In genomic region chr1:151167116-151167515, GRCh38 we compare ENCODE assay signal across 11 cellular contexts. TPM values are rescaled to one million over a fixed set of nuclear protein-coding genes. Genes with fewer than 3 reads are reported as not detected.
DNase-seq lines count a peak whose midpoint lies in the region; TF ChIP-seq lines count a peak whose summit lies in the region.
"Had no signal": no experiment of that assay in that cellular context is flagged by ENCODE, and none has a peak within 500 bp of the region (broad histone marks: within the 10 kb centered on the region; RNA-seq: fewer than 3 reads in every experiment).

No MANE protein-coding gene starts in this region.

- TF ChIP-seq CTCF in A673 (conservative IDR thresholded peaks at IDR 0.05; ENCODE audit: low read depth, low read length) (no peak), HEK293 (tag by site-specific recombination; IDR thresholded peaks at IDR 0.05) (no peak)

- no peak overlapping the region for H3K23ac ChIP-seq in mesenchymal stem cell (ENCODE audit: low read length in 2 of 2)

- H3K4me3 ChIP-seq in A673 (ENCODE audit: low read depth, low read length, poor library complexity, severe bottlenecking): peak overlapping the region; percentile 73
- H3K4me3 ChIP-seq in HEK293 (ENCODE audit: low read depth, low read length): peak overlapping the region; percentile 82; the same call in 1 of the 2 replicates
- peak overlapping the region; percentile 97 for H3K4me3 ChIP-seq in adipocyte (ENCODE audit: low read length)
- peak overlapping the region in 1 of 2 experiments; percentile 84 for H3K4me3 ChIP-seq in mesenchymal stem cell (ENCODE audit: insufficient read depth in 1 of 2, low read depth in 1 of 2, low read length in 2 of 2)

- H2BK5ac ChIP-seq in mesenchymal stem cell (ENCODE audit: low read depth, low read length, poor library complexity, severe bottlenecking): no peak overlapping the region

- no peak overlapping the region for H2AFZ ChIP-seq in mesenchymal stem cell (ENCODE audit: low read depth, low read length)

- POLR2A ChIA-PET in A673 (lab: Charles Lee; ENCODE audit: low non-redundant PET) (no interaction called here), HEK293 (lab: Yijun Ruan, JAX) (interaction anchor here (1.0 to 3.3 kb wide), 4 partner anchors 7 to 114 kb away, joined by 3 to 23 read pairs (median 3); partner anchors contain the start of genes VPS72 and ZNF687)

- peak overlapping the region; percentile 97 for H3K9ac ChIP-seq in adipocyte (ENCODE audit: low read length)
- H3K9ac ChIP-seq in mesenchymal stem cell (ENCODE audit: low read length): peak overlapping the region; percentile 92

- H3K4me1 ChIP-seq in A673 (ENCODE audit: insufficient read depth, low read length, poor library complexity, severe bottlenecking) (peaks cover 13% of the 10 kb centered on the region), HEK293 (ENCODE audit: control insufficient read depth, insufficient read depth, low read length) (peaks cover 6% of the 10 kb centered on the region; the same call in 1 of the 2 replicates), adipocyte (ENCODE audit: control insufficient read depth, insufficient read depth, low read length) (peaks cover 20% of the 10 kb centered on the region), mesenchymal stem cell (ENCODE audit: control insufficient read depth, insufficient read depth, low read depth, low read length) (peaks cover 6% of the 10 kb centered on the region)

- H3K18ac ChIP-seq in mesenchymal stem cell (ENCODE audit: low read depth in 1 of 2, low read length in 2 of 2): no peak overlapping the region

- BruUV-seq in A673 (replicated peaks; lab: Mats Ljungman, UMichigan): no TSS peak

- H2BK120ac ChIP-seq in mesenchymal stem cell (ENCODE audit: low read depth, low read length): no peak overlapping the region

- no peak overlapping the region for H2BK12ac ChIP-seq in mesenchymal stem cell (ENCODE audit: low read length in 2 of 2)

- no peak overlapping the region for H3K14ac ChIP-seq in mesenchymal stem cell (ENCODE audit: low read length in 2 of 2)

- CTCF ChIA-PET in A673 (lab: Charles Lee): interaction anchor here (0.9 kb wide), 1 partner anchor 67 kb away, joined by 3 read pairs; no protein-coding TSS in a partner anchor
- CTCF ChIA-PET in HEK293 (lab: Yijun Ruan, JAX): interaction anchor here (0.9 to 1.8 kb wide), 2 partner anchors 9 to 95 kb away, joined by 3 to 5 read pairs; partner anchors contain the start of gene TMOD4

- no peak overlapping the region for H3K4ac ChIP-seq in mesenchymal stem cell (ENCODE audit: low read depth in 1 of 2, low read length in 2 of 2)

- H3K9me3 ChIP-seq in A673 (ENCODE audit: low read depth, low read length, poor library complexity, severe bottlenecking): no peaks in the 10 kb centered on the region
- H3K9me3 ChIP-seq in HEK293 (ENCODE audit: control insufficient read depth, insufficient read depth, low read depth, low read length): no peaks in the 10 kb centered on the region
- H3K9me3 ChIP-seq in adipocyte (ENCODE audit: control insufficient read depth, low read length): no peaks in the 10 kb centered on the region
- H3K9me3 ChIP-seq in mesenchymal stem cell (ENCODE audit: control insufficient read depth, low read length): no peaks in the 10 kb centered on the region
- H3K9me3 ChIP-seq: heart right ventricle had no signal

- no peak overlapping the region for H2BK15ac ChIP-seq in mesenchymal stem cell (ENCODE audit: low read depth, poor library complexity, severe bottlenecking)

- H2AK5ac ChIP-seq in mesenchymal stem cell (ENCODE audit: low read length, severe bottlenecking): no peak overlapping the region

- intact Hi-C loops in A673 (cut with micrococcal nuclease; ENCODE audit: unreplicated experiment): no loop called here

- H3K36me3 ChIP-seq in A673 (ENCODE audit: insufficient read depth, low read length, poor library complexity, severe bottlenecking): peaks cover 20% of the 10 kb centered on the region
- peaks cover 16 to 53% of the 10 kb centered on the region in 2 experiments for H3K36me3 ChIP-seq in HEK293 (ENCODE audit: control insufficient read depth in 2 of 2, insufficient read depth in 1 of 2, low read length in 2 of 2)
- H3K36me3 ChIP-seq in adipocyte (ENCODE audit: control insufficient read depth, insufficient read depth, low read length, severe bottlenecking): peaks cover 22% of the 10 kb centered on the region
- H3K36me3 ChIP-seq in mesenchymal stem cell (ENCODE audit: control insufficient read depth in 1 of 2, insufficient read depth in 2 of 2, low read depth in 1 of 2, low read length in 2 of 2): peaks cover 28 to 42% of the 10 kb centered on the region in 2 experiments

- 95% methylated on average over 6 of the region's 6 CpGs for WGBS in mesenchymal stem cell

- H3K79me1 ChIP-seq in mesenchymal stem cell (replicated peaks; ENCODE audit: low read length, poor library complexity, severe bottlenecking): peaks cover 11% of the 10 kb centered on the region

- H3K27ac ChIP-seq in A673 (ENCODE audit: low read depth, low read length, poor library complexity, severe bottlenecking) (no peak overlapping the region), HEK293 (ENCODE audit: extremely low read depth, low read depth, low read length) (no peak overlapping the region), mesenchymal stem cell (ENCODE audit: low read length, poor library complexity, severe bottlenecking) (no peak overlapping the region)

- peak overlapping the region; percentile 60 for H3K4me2 ChIP-seq in mesenchymal stem cell (ENCODE audit: low read length, poor library complexity, severe bottlenecking)

- DNase-seq in A673 (ENCODE audit: low spot score) (no peak), adipocyte (ENCODE audit: low read depth) (no peak), mesenchymal stem cell (no peak), GM19240 (ENCODE audit: insufficient read length, low spot score) (no peak), NCI-H146 (lab: John Stamatoyannopoulos, UW) (no peak), NCI-H1694 treated with DMSO at 0.1 percent for 48 hours (lab: John Stamatoyannopoulos, UW) (no peak)
- no peak for DNase-seq in activated effector memory CD4-positive, alpha-beta T cell treated with Interleukin-2 at 50 U/mL for 16 hours
- DNase-seq: heart right ventricle, NCI-H1930 had no signal

- no peaks in the 10 kb centered on the region for H3K27me3 ChIP-seq in A673 (replicated peaks; ENCODE audit: insufficient read depth, low read depth, low read length, poor library complexity)
- H3K27me3 ChIP-seq in adipocyte (replicated peaks; ENCODE audit: control insufficient read depth, insufficient read depth, low read length): no peaks in the 10 kb centered on the region
- no peaks in the 10 kb centered on the region for H3K27me3 ChIP-seq in mesenchymal stem cell (ENCODE audit: control insufficient read depth in 1 of 2, insufficient read depth in 1 of 2, low read length in 2 of 2)
- H3K27me3 ChIP-seq: heart right ventricle had no signal

- no peak overlapping the region for H4K8ac ChIP-seq in mesenchymal stem cell (ENCODE audit: low read length)

- no peak overlapping the region for H4K91ac ChIP-seq in mesenchymal stem cell (ENCODE audit: low read length)

TF ChIP-seq in HEK293, 187 proteins besides CTCF, POLR2A, EP300 and RAD21 (continues in another document):
- TF ChIP-seq ZNF621 (tag by site-specific recombination; IDR thresholded peaks at IDR 0.05) (no peak), KLF8 (tag by site-specific recombination; IDR thresholded peaks at IDR 0.05) (no peak), ZBTB49 (tag by site-specific recombination; IDR thresholded peaks at IDR 0.05; ENCODE audit: low read depth) (no peak), GLI2 (tag by site-specific recombination; IDR thresholded peaks at IDR 0.05; ENCODE audit: borderline replicate concordance, low read depth) (no peak), HOXC10 (CRISPR knock-in tag; IDR thresholded peaks at IDR 0.05) (no peak), ZNF175 (tag by site-specific recombination; IDR thresholded peaks at IDR 0.05) (no peak), PBX3 (CRISPR knock-in tag; IDR thresholded peaks at IDR 0.05) (no peak), ZFP37 (tag by site-specific recombination; IDR thresholded peaks at IDR 0.05) (no peak), ZNF76 (tag by site-specific recombination; IDR thresholded peaks at IDR 0.05; ENCODE audit: borderline replicate concordance, low read depth) (no peak)

RNA-seq across cellular contexts. Expression of gene SCNM1, which starts 1.2 kb away (rescaled TPM):
- total RNA-seq in A673 (2021): 57.5 and 59.6 TPM in 2 replicates
- polyA plus RNA-seq in mesenchymal stem cell (2013, experiment 1 of 2): 51.1 TPM
- 52.4 TPM for polyA plus RNA-seq in mesenchymal stem cell (2013, experiment 2 of 2)

RNA-seq across cellular contexts. Expression of gene LYSMD1, which starts 1.4 kb away (rescaled TPM):
- 7.7 and 8.1 TPM in 2 replicates for total RNA-seq in A673 (2021)
- polyA plus RNA-seq in mesenchymal stem cell (2013, experiment 1 of 2): 5.9 TPM
- polyA plus RNA-seq in mesenchymal stem cell (2013, experiment 2 of 2): 5.2 TPM

RNA-seq across cellular contexts. Expression of gene TMOD4, which starts 8.7 kb away (rescaled TPM):
- total RNA-seq in A673 (2021): 1.4 and 2.8 TPM in 2 replicates
- 0.06 TPM for polyA plus RNA-seq in mesenchymal stem cell (2013, experiment 1 of 2)
- polyA plus RNA-seq in mesenchymal stem cell (2013, experiment 2 of 2): 0.14 TPM

RNA-seq across cellular contexts. Expression of gene TNFAIP8L2, which starts 10.7 kb away (rescaled TPM):
- total RNA-seq in A673 (2021): not detected in 2 replicates
- polyA plus RNA-seq in mesenchymal stem cell (2013, experiment 1 of 2): not detected
- not detected for polyA plus RNA-seq in mesenchymal stem cell (2013, experiment 2 of 2)
- total RNA-seq: Daoy had no signal

RNA-seq across cellular contexts. Expression of gene SEMA6C, which starts 20.7 kb away (rescaled TPM):
- 4.7 and 8.9 TPM in 2 replicates for total RNA-seq in A673 (2021)
- 1.1 TPM for polyA plus RNA-seq in mesenchymal stem cell (2013, experiment 1 of 2)
- polyA plus RNA-seq in mesenchymal stem cell (2013, experiment 2 of 2): 1.2 TPM
